Comparison of ENCODE assay signal across 9 cellular contexts in genomic region chr2:64330691-64331429, GRCh38.
DNase-seq lines count a peak whose midpoint lies in the region; ATAC-seq, FAIRE-seq and TF ChIP-seq lines count a peak whose summit lies in the region.
"Had no signal": no experiment of that assay in that cellular context is flagged by ENCODE, and none has a peak within 500 bp of the region (broad histone marks: within the 10 kb centered on the region; RNA-seq: fewer than 3 reads in every experiment).

No MANE protein-coding gene starts in this region.

- H3K9me3 ChIP-seq in WERI-Rb-1 (ENCODE audit: severe bottlenecking), result no peaks in the 10 kb centered on the region
- no peaks in the 10 kb centered on the region for H3K9me3 ChIP-seq in small intestine (ENCODE audit: control insufficient read depth, low read depth)
- H3K9me3 ChIP-seq: BLaER1 had no signal

- H3K27ac ChIP-seq in WERI-Rb-1, result peak overlapping the region; percentile 51
- H3K27ac ChIP-seq in small intestine (ENCODE audit: low read depth in 1 of 2, low read length in 1 of 2), result peak overlapping the region in 1 of 2 donors; percentile 41
- H3K27ac ChIP-seq: BLaER1 had no signal

- peak; percentile 93 for TF ChIP-seq CTCF in WERI-Rb-1 (IDR thresholded peaks at IDR 0.05; ENCODE audit: low read depth, low read length)
- TF ChIP-seq CTCF in bronchial epithelial cell (IDR thresholded peaks at IDR 0.05; ENCODE audit: insufficient read depth, low read length, severe bottlenecking), result peak; percentile 84

- H3K27me3 ChIP-seq in WERI-Rb-1 (ENCODE audit: insufficient read depth, low read depth, severe bottlenecking) (no peaks in the 10 kb centered on the region), bronchial epithelial cell (ENCODE audit: control insufficient read depth, insufficient read depth, low read length) (no peaks in the 10 kb centered on the region), small intestine (ENCODE audit: control insufficient read depth in 2 of 2, insufficient read depth in 2 of 2, low read length in 2 of 2) (no peaks in the 10 kb centered on the region)
- H3K27me3 ChIP-seq: BLaER1 had no signal

- peak overlapping the region; percentile 5; the same call in 1 of the 2 replicates for H3K4me3 ChIP-seq in WERI-Rb-1 (ENCODE audit: low read depth, low read length)
- H3K4me3 ChIP-seq in bronchial epithelial cell (ENCODE audit: low read depth, low read length), result no peak overlapping the region
- H3K4me3 ChIP-seq in small intestine (ENCODE audit: low read depth in 1 of 2, low read length in 2 of 2), result no peak overlapping the region
- H3K4me3 ChIP-seq: BLaER1 had no signal

- DNase-seq in NCI-H524 (lab: John Stamatoyannopoulos, UW), result peak; percentile 57 to 75
- DNase-seq in NCI-H524 treated with DMSO at 0.1 percent for 48 hours (lab: John Stamatoyannopoulos, UW), result no peak
- DNase-seq in NCI-H2196 treated with DMSO at 0.1 percent for 48 hours (lab: John Stamatoyannopoulos, UW; ENCODE audit: unreplicated experiment), result peak; percentile 33
- DNase-seq in WERI-Rb-1, result peak; percentile 86
- DNase-seq in bronchial epithelial cell (ENCODE audit: low read depth), result peak; percentile 73
- peak; percentile 93 for DNase-seq in inferior parietal cortex (ENCODE audit: extremely low spot score)
- DNase-seq in small intestine, result peak; percentile 78

- 7 to 12% (median 8%) methylated on average over 11 of the region's 11 CpGs for WGBS in small intestine, 3 donors

- peaks cover 0 to 4% of the 10 kb centered on the region in 2 donors for H3K4me1 ChIP-seq in small intestine (ENCODE audit: control insufficient read depth in 2 of 2, insufficient read depth in 1 of 2, low read depth in 1 of 2, low read length in 1 of 2)

- no peak for ATAC-seq in GM18858 (IDR thresholded peaks at IDR 0.05; ENCODE audit: unreplicated experiment)

- no peak for FAIRE-seq in bronchial epithelial cell (lab: Jason Lieb, UNC)
- no peak for FAIRE-seq in small intestine (lab: Jason Lieb, UNC)

- no peaks in the 10 kb centered on the region for H3K36me3 ChIP-seq in WERI-Rb-1
- no peaks in the 10 kb centered on the region for H3K36me3 ChIP-seq in bronchial epithelial cell (ENCODE audit: control insufficient read depth, insufficient read depth, low read length)
- H3K36me3 ChIP-seq in small intestine (ENCODE audit: control insufficient read depth in 2 of 2, insufficient read depth in 2 of 2, low read length in 2 of 2), result no peaks in the 10 kb centered on the region
- H3K36me3 ChIP-seq: BLaER1 had no signal
